3 cellular contexts compared by ENCODE assay signal in genomic region chr16:71179569-71179968, GRCh38.
TF ChIP-seq lines count a peak whose summit lies in the region.

No MANE protein-coding gene starts in this region.

TF ChIP-seq in HepG2, 621 proteins besides CTCF, POLR2A, EP300 and RAD21:
- TF ChIP-seq CREB1 (IDR thresholded peaks at IDR 0.05) (peak; percentile 78), CREB1 (CRISPR knock-in tag; IDR thresholded peaks at IDR 0.05) (no peak), ATF7 (IDR thresholded peaks at IDR 0.05) (peak; percentile 97), ATF7 (CRISPR knock-in tag; IDR thresholded peaks at IDR 0.05) (no peak), RXRB (CRISPR knock-in tag; IDR thresholded peaks at IDR 0.05; ENCODE audit: borderline replicate concordance) (no peak)

TF ChIP-seq in GM12878, 131 proteins besides CTCF, POLR2A, EP300 and RAD21:
- TF ChIP-seq FOXK2 (IDR thresholded peaks at IDR 0.05) (no peak), ATF7 (IDR thresholded peaks at IDR 0.05; ENCODE audit: low read depth) (0 out of 2 replicates have a peak, but pooled peaks have one; percentile 27), NRF1 (conservative IDR thresholded peaks at IDR 0.05; ENCODE audit: low read depth, low read length) (no peak), ZNF384 (IDR thresholded peaks at IDR 0.05; ENCODE audit: borderline replicate concordance, low read depth, low read length) (no peak), LARP7 (IDR thresholded peaks at IDR 0.05) (no peak), SKIL (IDR thresholded peaks at IDR 0.05; ENCODE audit: low read depth, poor library complexity, severe bottlenecking) (no peak)

TF ChIP-seq in H1, 55 proteins besides CTCF, POLR2A, EP300 and RAD21:
- TF ChIP-seq CREB1 (IDR thresholded peaks at IDR 0.05) (peak; percentile 53; the same call in 1 of the 2 replicates), KDM4A (IDR thresholded peaks at IDR 0.05; ENCODE audit: low read depth, low read length, severe bottlenecking) (no peak), RBBP5 (IDR thresholded peaks at IDR 0.05; ENCODE audit: borderline replicate concordance, low read depth, low read length) (no peak)
TF ChIP-seq in H1: peak in this region for 1.
